14 cellular contexts compared by ENCODE assay signal in the genomic region with DNA sequence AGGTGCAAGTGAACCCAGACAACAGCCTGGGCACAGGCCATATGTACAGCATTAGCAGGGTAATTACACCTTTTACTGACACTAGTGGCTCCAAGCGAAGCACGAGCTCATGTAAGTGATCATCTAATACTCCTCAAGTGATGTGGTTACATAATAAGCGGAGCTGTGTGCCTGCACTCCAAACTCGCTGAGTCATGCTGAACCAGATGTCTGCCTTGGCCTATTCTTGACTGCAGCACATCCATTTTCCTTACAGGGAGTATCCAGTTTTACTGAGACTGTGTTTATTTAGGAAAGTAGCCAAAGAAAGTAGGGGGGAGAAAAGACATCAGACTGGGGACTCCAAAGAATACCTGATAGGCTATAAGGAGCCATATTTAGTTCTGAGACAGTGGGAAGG.
DNase-seq lines count a peak whose midpoint lies in the region; ATAC-seq and TF ChIP-seq lines count a peak whose summit lies in the region.
"Had no signal": no experiment of that assay in that cellular context is flagged by ENCODE, and none has a peak within 500 bp of the region (broad histone marks: within the 10 kb centered on the region; RNA-seq: fewer than 3 reads in every experiment).

No MANE protein-coding gene starts in this region.

- TF ChIP-seq CTCF in MCF 10A (IDR thresholded peaks at IDR 0.05; ENCODE audit: unreplicated experiment) (no peak), breast epithelium (IDR thresholded peaks at IDR 0.05) (no peak), foreskin keratinocyte (conservative IDR thresholded peaks at IDR 0.05) (no peak)

- H3K9me3 Mint-ChIP-seq in MCF 10A (ENCODE audit: unreplicated experiment) = peaks cover 12% of the 10 kb centered on the region
- H3K9me3 Mint-ChIP-seq in natural killer cell treated with Interleukin-12 subunit alpha and Interleukin-12 subunit beta and Interleukin-15 and Interleukin-18, amount 100 ng/mL, for 72 hours = peaks cover 22% of the 10 kb centered on the region

- no TSS peak for BruUV-seq in MCF 10A (replicated peaks; lab: Mats Ljungman, UMichigan)

- no peak for ATAC-seq in foreskin keratinocyte
- no peak for ATAC-seq in natural killer cell treated with Interleukin-12 subunit alpha and Interleukin-12 subunit beta and Interleukin-15 and Interleukin-18, amount 100 ng/mL, for 72 hours
- ATAC-seq: gastroesophageal sphincter had no signal

- peaks cover 23% of the 10 kb centered on the region for H3K27me3 Mint-ChIP-seq in MCF 10A (ENCODE audit: insufficient read depth, unreplicated experiment)
- H3K27me3 Mint-ChIP-seq in natural killer cell treated with Interleukin-12 subunit alpha and Interleukin-12 subunit beta and Interleukin-15 and Interleukin-18, amount 100 ng/mL, for 72 hours = no peaks in the 10 kb centered on the region
- H3K27me3 Mint-ChIP-seq: activated CD4-positive, alpha-beta T cell treated with anti-CD3 and anti-CD28 coated beads, Interleukin-2, amount 10 ng/mL, durations not matched to agents 7 days and 5 days had no signal

- peaks cover 0 to 11% of the 10 kb centered on the region in 2 donors for H3K9me3 ChIP-seq in breast epithelium
- H3K9me3 ChIP-seq: gastroesophageal sphincter had no signal

- CTCF ChIA-PET in MCF 10A (lab: Yijun Ruan, JAX) = interaction anchor here (0.6 kb wide), 1 partner anchor 29 kb away, joined by 4 read pairs; no protein-coding TSS in a partner anchor

- H3K36me3 Mint-ChIP-seq in MCF 10A (ENCODE audit: insufficient read depth, unreplicated experiment) = no peaks in the 10 kb centered on the region
- H3K36me3 Mint-ChIP-seq in natural killer cell treated with Interleukin-12 subunit alpha and Interleukin-12 subunit beta and Interleukin-15 and Interleukin-18, amount 100 ng/mL, for 72 hours = peaks cover 6% of the 10 kb centered on the region

- H3K27ac ChIP-seq in breast epithelium = no peak overlapping the region
- H3K27ac ChIP-seq in caudate nucleus (ENCODE audit: low read depth, low read length) = peak overlapping the region; percentile 1
- H3K27ac ChIP-seq in foreskin keratinocyte = no peak overlapping the region
- H3K27ac ChIP-seq: gastroesophageal sphincter, PC-9 had no signal

- no peak for TF ChIP-seq POLR2A in breast epithelium (IDR thresholded peaks at IDR 0.05)

- POLR2A ChIA-PET in MCF 10A (lab: Yijun Ruan, JAX) = no interaction called here

- H3K4me1 ChIP-seq in breast epithelium (no peaks in the 10 kb centered on the region), foreskin keratinocyte (no peaks in the 10 kb centered on the region)
- H3K4me1 ChIP-seq: gastroesophageal sphincter had no signal

- H3K4me1 Mint-ChIP-seq in MCF 10A (ENCODE audit: insufficient read depth, unreplicated experiment) = no peaks in the 10 kb centered on the region
- H3K4me1 Mint-ChIP-seq in natural killer cell treated with Interleukin-12 subunit alpha and Interleukin-12 subunit beta and Interleukin-15 and Interleukin-18, amount 100 ng/mL, for 72 hours (ENCODE audit: low read depth in 2 of 2) = no peaks in the 10 kb centered on the region
- H3K4me1 Mint-ChIP-seq: activated CD4-positive, alpha-beta T cell treated with anti-CD3 and anti-CD28 coated beads, Interleukin-2, amount 10 ng/mL, durations not matched to agents 7 days and 5 days had no signal

- no peaks in the 10 kb centered on the region for H3K27me3 ChIP-seq in breast epithelium
- H3K27me3 ChIP-seq in foreskin keratinocyte = no peaks in the 10 kb centered on the region
- H3K27me3 ChIP-seq: gastroesophageal sphincter had no signal

- no peak overlapping the region for H3K4me3 ChIP-seq in breast epithelium
- H3K4me3 ChIP-seq: gastroesophageal sphincter, PC-9 had no signal

- intact Hi-C loops in MCF 10A (cut with micrococcal nuclease) (no loop called here), breast epithelium (cut with DNase I; ENCODE audit: low total_unique reads) (no loop called here)

- DNase-seq in MCF 10A (ENCODE audit: unreplicated experiment) (peak; percentile 54), breast epithelium (ENCODE audit: low spot score in 2 of 2) (no peak), NCI-H460 (ENCODE audit: extremely low read depth, low read depth) (peak; percentile 27), caudate nucleus (lab: John Stamatoyannopoulos, UW) (peak in 3 of 61 donors; percentile 7 to 30 (median 20)), foreskin keratinocyte (no peak), HPDE6-E6E7 (ENCODE audit: extremely low spot score) (no peak), T-helper 9 cell (no peak)
- DNase-seq in natural killer cell treated with Interleukin-12 subunit alpha and Interleukin-12 subunit beta and Interleukin-15 and Interleukin-18, amount 100 ng/mL, for 72 hours (ENCODE audit: low spot score) = no peak
- DNase-seq: activated CD4-positive, alpha-beta T cell treated with anti-CD3 and anti-CD28 coated beads, Interleukin-2, amount 10 ng/mL, durations not matched to agents 7 days and 5 days; activated T-cell treated with anti-CD3 and anti-CD28 coated beads, Interleukin-2, amount 50 U/mL, for 48 hours; NCI-H146; PC-9; stimulated activated CD4-positive, alpha-beta T cell treated with anti-CD3 and anti-CD28 coated beads, Interleukin-1b, Interleukin-23, amount 100 ng/mL, for 48 hours had no signal

- no peak overlapping the region for H3K4me3 Mint-ChIP-seq in MCF 10A (ENCODE audit: unreplicated experiment)
- H3K4me3 Mint-ChIP-seq in natural killer cell treated with Interleukin-12 subunit alpha and Interleukin-12 subunit beta and Interleukin-15 and Interleukin-18, amount 100 ng/mL, for 72 hours = no peak overlapping the region
- H3K4me3 Mint-ChIP-seq: activated CD4-positive, alpha-beta T cell treated with anti-CD3 and anti-CD28 coated beads, Interleukin-2, amount 10 ng/mL, durations not matched to agents 7 days and 5 days had no signal

- no peak overlapping the region for H3K27ac Mint-ChIP-seq in MCF 10A (ENCODE audit: low read depth, unreplicated experiment)
- H3K27ac Mint-ChIP-seq in natural killer cell treated with Interleukin-12 subunit alpha and Interleukin-12 subunit beta and Interleukin-15 and Interleukin-18, amount 100 ng/mL, for 72 hours = no peak overlapping the region
- H3K27ac Mint-ChIP-seq: activated CD4-positive, alpha-beta T cell treated with anti-CD3 and anti-CD28 coated beads, Interleukin-2, amount 10 ng/mL, durations not matched to agents 7 days and 5 days had no signal

- H3K36me3 ChIP-seq in breast epithelium = no peaks in the 10 kb centered on the region
- H3K36me3 ChIP-seq: gastroesophageal sphincter had no signal

Comparison
In these comparisons a context has a peak if more than half of its experiments do, and no peak if none do; other contexts are left out.
1. DNase-seq: peak in MCF 10A (single experiment) and NCI-H460 (single experiment); none in breast epithelium (0 of 2), foreskin keratinocyte (0 of 2), natural killer cell treated with Interleukin-12 subunit alpha and Interleukin-12 subunit beta and Interleukin-15 and Interleukin-18, amount 100 ng/mL, for 72 hours (single experiment), HPDE6-E6E7 (single experiment) and T-helper 9 cell (single experiment).